ENCODE assay signal across 2 cellular contexts in the genomic region with DNA sequence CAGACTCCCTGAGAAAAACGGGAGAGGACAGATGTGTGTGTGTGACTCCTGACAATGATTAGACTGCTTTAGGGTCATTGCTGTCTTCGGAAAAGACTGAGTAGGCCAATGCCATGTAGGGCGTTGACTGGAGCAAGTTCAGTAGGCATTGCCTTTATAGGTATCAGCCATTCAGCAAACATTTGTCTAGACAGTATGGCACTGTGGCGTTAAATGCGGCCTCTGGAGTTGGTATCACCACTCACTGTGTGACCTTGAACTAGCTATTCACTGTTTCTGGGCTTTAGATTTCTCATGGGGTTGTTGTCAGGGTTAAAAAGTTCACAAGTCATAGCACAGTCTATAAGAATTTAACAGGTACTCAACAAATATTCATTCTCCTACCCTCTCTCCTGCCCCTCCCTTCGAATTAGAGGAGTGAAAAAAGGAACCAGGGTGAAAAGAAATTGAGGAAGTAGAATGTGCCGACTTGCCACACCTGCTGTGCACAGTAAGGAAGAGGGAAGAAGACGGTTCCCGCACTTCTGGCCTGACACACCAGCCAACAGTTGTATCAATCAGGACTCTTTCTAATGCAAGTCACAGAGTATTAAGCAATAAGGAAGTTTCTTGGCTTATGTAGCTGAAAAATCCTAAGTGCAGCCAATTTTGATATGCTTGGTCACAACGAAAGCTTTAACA.
TF ChIP-seq lines count a peak whose summit lies in the region.

No MANE protein-coding gene starts in this region.

TF ChIP-seq in GM12891, 5 proteins besides CTCF, POLR2A, EP300 and RAD21 (continued from another document):
- no peak for TF ChIP-seq PAX5 (IDR thresholded peaks at IDR 0.05; ENCODE audit: insufficient read depth, low read length, severe bottlenecking)
- TF ChIP-seq POU2F2 (IDR thresholded peaks at IDR 0.05; ENCODE audit: low read depth, low read length) = no peak
- peak; percentile 60 for TF ChIP-seq SPI1 (IDR thresholded peaks at IDR 0.05; ENCODE audit: low read depth, low read length)

TF ChIP-seq in H1, 55 proteins besides CTCF, POLR2A, EP300 and RAD21 (continued from another document):
- TF ChIP-seq TAF7 (optimal IDR thresholded peaks at IDR 0.05; ENCODE audit: borderline replicate concordance, low read depth, low read length) = no peak
- no peak for TF ChIP-seq KDM5A (IDR thresholded peaks at IDR 0.05; ENCODE audit: low read length)
- no peak for TF ChIP-seq GABPA (IDR thresholded peaks at IDR 0.05; ENCODE audit: borderline replicate concordance, insufficient read depth, low read length)
- no peak for TF ChIP-seq ASH2L (IDR thresholded peaks at IDR 0.05; ENCODE audit: low read length)
- no peak for TF ChIP-seq KDM1A (IDR thresholded peaks at IDR 0.05; ENCODE audit: borderline replicate concordance, low read length)
- no peak for TF ChIP-seq YY1 (IDR thresholded peaks at IDR 0.05; ENCODE audit: low read depth, low read length)
- TF ChIP-seq JUND (IDR thresholded peaks at IDR 0.05; ENCODE audit: low read length) = no peak
- no peak for TF ChIP-seq NRF1 (IDR thresholded peaks at IDR 0.05; ENCODE audit: low read depth, low read length)
- no peak for TF ChIP-seq TCF12 (IDR thresholded peaks at IDR 0.05; ENCODE audit: low read depth, low read length)
- no peak for TF ChIP-seq CBX5 (IDR thresholded peaks at IDR 0.05; ENCODE audit: low read depth, low read length)
- TF ChIP-seq NANOG (IDR thresholded peaks at IDR 0.05; ENCODE audit: insufficient read depth, low read depth, low read length, poor library complexity, severe bottlenecking) = no peak
- TF ChIP-seq, protein P1, sequence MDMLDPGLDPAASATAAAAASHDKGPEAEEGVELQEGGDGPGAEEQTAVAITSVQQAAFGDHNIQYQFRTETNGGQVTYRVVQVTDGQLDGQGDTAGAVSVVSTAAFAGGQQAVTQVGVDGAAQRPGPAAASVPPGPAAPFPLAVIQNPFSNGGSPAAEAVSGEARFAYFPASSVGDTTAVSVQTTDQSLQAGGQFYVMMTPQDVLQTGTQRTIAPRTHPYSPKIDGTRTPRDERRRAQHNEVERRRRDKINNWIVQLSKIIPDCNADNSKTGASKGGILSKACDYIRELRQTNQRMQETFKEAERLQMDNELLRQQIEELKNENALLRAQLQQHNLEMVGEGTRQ (IDR thresholded peaks at IDR 0.05; ENCODE audit: low read length) = no peak
- TF ChIP-seq RBBP5 (IDR thresholded peaks at IDR 0.05; ENCODE audit: borderline replicate concordance, low read depth, low read length) = no peak
